21 cellular contexts compared by ENCODE assay signal in genomic region chr3:104402902-104403301, GRCh38.
A peak's percentile ranks its signal among the peaks of the same experiment; 100 is the strongest.
DNase-seq lines count a peak whose midpoint lies in the region; ATAC-seq, FAIRE-seq and TF ChIP-seq lines count a peak whose summit lies in the region.
"Had no signal": no experiment of that assay in that cellular context is flagged by ENCODE, and none has a peak within 500 bp of the region (broad histone marks: within the 10 kb centered on the region; RNA-seq: fewer than 3 reads in every experiment).

No MANE protein-coding gene starts in this region.

- H3K4me2 ChIP-seq in IMR-90 (ENCODE audit: low read depth, low read length), result no peak overlapping the region
- H3K4me2 ChIP-seq: BLaER1 had no signal

- no peak for DNase-seq in IMR-90
- DNase-seq in kidney, result no peak
- no peak for DNase-seq in activated CD8-positive, alpha-beta memory T cell treated with anti-CD3 and anti-CD28 coated beads, Interleukin-2, amount 50 U/mL, for 48 hours
- DNase-seq in HuH-7.5 (ENCODE audit: low spot score), result no peak
- DNase-seq: 8988T; Caco-2; CD4-positive, CD25-positive, alpha-beta regulatory T cell; CD8-positive, alpha-beta T cell; DMS153; DND-41; GM23248; H7; HCEC 1CT had no signal

- no peak overlapping the region for H2AK5ac ChIP-seq in IMR-90 (ENCODE audit: low read depth, low read length)

- dilution Hi-C loops in IMR-90 (cut with HindIII; ENCODE audit: low sequenced_read_pairs, unreplicated experiment), result no loop called here

- no peaks in the 10 kb centered on the region for H3K9me1 ChIP-seq in IMR-90 (ENCODE audit: insufficient read depth, low read length)

- ATAC-seq in IMR-90 (ENCODE audit: low read depth) (no peak), GM19351 (IDR thresholded peaks at IDR 0.05; ENCODE audit: unreplicated experiment) (no peak)
- ATAC-seq: CD8-positive, alpha-beta T cell; GM12878 had no signal

- POLR2A ChIA-PET in IMR-90 (lab: Charles Lee; ENCODE audit: unreplicated experiment), result no interaction called here

- no peak for TF ChIP-seq POLR2A in IMR-90 (IDR thresholded peaks at IDR 0.05; ENCODE audit: low read depth, low read length)

- no peak overlapping the region for H2BK15ac ChIP-seq in IMR-90 (ENCODE audit: low read depth, low read length)

- TF ChIP-seq RAD21 in IMR-90 (IDR thresholded peaks at IDR 0.05; ENCODE audit: low read length), result no peak

- no peak overlapping the region for H3K18ac ChIP-seq in IMR-90 (ENCODE audit: low read depth, low read length)

- in situ Hi-C loops in IMR-90 (cut with MboI; ENCODE audit: low sequenced_read_pairs), result no loop called here

- H3K79me1 ChIP-seq in IMR-90 (ENCODE audit: low read depth in 1 of 2, low read length in 2 of 2), result no peaks in the 10 kb centered on the region

- H3K9me3 ChIP-seq in IMR-90 (ENCODE audit: control insufficient read depth, insufficient read depth, low read length) (no peaks in the 10 kb centered on the region; the same call in 1 of the 2 replicates), kidney (ENCODE audit: control insufficient read depth in 1 of 2, low read length in 2 of 2) (no peaks in the 10 kb centered on the region)
- H3K9me3 ChIP-seq: Caco-2 had no signal

- no peak overlapping the region for H2BK120ac ChIP-seq in IMR-90 (ENCODE audit: low read depth, low read length)

- no TSS peak for BruUV-seq in IMR-90 (replicated peaks; lab: Mats Ljungman, UMichigan)

- no peak overlapping the region for H3K27ac ChIP-seq in IMR-90 (ENCODE audit: insufficient read depth, low read length)
- no peak overlapping the region for H3K27ac ChIP-seq in kidney (ENCODE audit: low read depth in 2 of 2, low read length in 2 of 2)
- H3K27ac ChIP-seq: BLaER1, C4-2B, GM23248 had no signal

- H4K5ac ChIP-seq in IMR-90 (ENCODE audit: low read depth, low read length), result no peak overlapping the region

- no peak overlapping the region for H3K4ac ChIP-seq in IMR-90 (ENCODE audit: low read depth, low read length)

- H3K36me3 ChIP-seq in IMR-90 (ENCODE audit: control insufficient read depth, insufficient read depth, low read length), result no peaks in the 10 kb centered on the region
- H3K36me3 ChIP-seq in kidney (ENCODE audit: control insufficient read depth in 1 of 2, insufficient read depth in 2 of 2, low read length in 2 of 2), result no peaks in the 10 kb centered on the region
- H3K36me3 ChIP-seq: BLaER1 had no signal

- H3K9ac ChIP-seq in IMR-90 (ENCODE audit: low read depth, low read length) (no peak overlapping the region), kidney (ENCODE audit: low read length in 2 of 2) (no peak overlapping the region)
- H3K9ac ChIP-seq: BLaER1, GM23248 had no signal

- no peaks in the 10 kb centered on the region for H3K27me3 ChIP-seq in IMR-90 (ENCODE audit: control insufficient read depth, insufficient read depth, low read length)
- H3K27me3 ChIP-seq: BLaER1 had no signal

- no peaks in the 10 kb centered on the region for H4K20me1 ChIP-seq in IMR-90 (ENCODE audit: insufficient read depth, low read length)
- H4K20me1 ChIP-seq: BLaER1 had no signal

- H2AFZ ChIP-seq in IMR-90 (replicated peaks; ENCODE audit: low read length, poor library complexity), result no peak overlapping the region
- H2AFZ ChIP-seq: GM23248 had no signal

- TF ChIP-seq CTCF in IMR-90 (conservative IDR thresholded peaks at IDR 0.05; ENCODE audit: low read depth, low read length) (no peak), kidney (IDR thresholded peaks at IDR 0.05; ENCODE audit: borderline replicate concordance, extremely low read depth, insufficient read depth) (no peak)

- H3K56ac ChIP-seq in IMR-90 (ENCODE audit: extremely low read depth, insufficient read depth, low read length), result no peak overlapping the region

- H4K91ac ChIP-seq in IMR-90 (ENCODE audit: insufficient read depth, low read depth, low read length), result no peak overlapping the region

- no peak overlapping the region for H3K4me3 ChIP-seq in IMR-90 (ENCODE audit: insufficient read depth, low read depth, low read length)
- no peak overlapping the region for H3K4me3 ChIP-seq in kidney (ENCODE audit: low read length in 2 of 2)
- H3K4me3 ChIP-seq: BLaER1, GM12878, GM23248 had no signal

- intact Hi-C loops in IMR-90 (cut with micrococcal nuclease) (no loop called here), kidney (cut with DNase I) (no loop called here)

- CTCF ChIA-PET in IMR-90 (lab: Yijun Ruan, JAX), result interaction anchor here (1.0 kb wide), 1 partner anchor 14 kb away, joined by 4 read pairs; no protein-coding TSS in a partner anchor

- WGBS in IMR-90 (ENCODE audit: extremely low coverage in 2 of 2, insufficient read length in 1 of 2), 2 experiments, result no CpG with 5 or more reads among the region's 2 CpGs

- no peaks in the 10 kb centered on the region for H3K4me1 ChIP-seq in IMR-90 (ENCODE audit: control insufficient read depth, insufficient read depth, low read length)
- no peaks in the 10 kb centered on the region for H3K4me1 ChIP-seq in kidney (ENCODE audit: control insufficient read depth in 1 of 2, insufficient read depth in 1 of 2, low read depth in 1 of 2, low read length in 2 of 2)
- H3K4me1 ChIP-seq: BLaER1, Caco-2 had no signal

- H2AK9ac ChIP-seq in IMR-90 (replicated peaks; ENCODE audit: low read depth, low read length, poor library complexity), result no peak overlapping the region

- no peak overlapping the region for H4K8ac ChIP-seq in IMR-90 (ENCODE audit: low read depth in 2 of 2, low read length in 2 of 2)

- peak; percentile 53 for FAIRE-seq in A204.1 (lab: Jason Lieb, UNC)
- FAIRE-seq in kidney (lab: Jason Lieb, UNC), result peak; percentile 46
- FAIRE-seq: G401.6, GM19239, H1 had no signal

- no peak overlapping the region for H2BK5ac ChIP-seq in IMR-90 (ENCODE audit: low read depth, low read length, poor library complexity, severe bottlenecking)

- no peak overlapping the region for H3K23ac ChIP-seq in IMR-90 (ENCODE audit: low read depth, low read length)

- H3K14ac ChIP-seq in IMR-90 (replicated peaks; ENCODE audit: low read depth, low read length), result no peak overlapping the region

- no peak overlapping the region for H2BK20ac ChIP-seq in IMR-90 (ENCODE audit: low read depth, low read length)

TF ChIP-seq in IMR-90, 13 proteins besides CTCF, POLR2A, EP300 and RAD21:
- TF ChIP-seq CHD1 (IDR thresholded peaks at IDR 0.05; ENCODE audit: low read depth, low read length), result no peak
- TF ChIP-seq MAFK (IDR thresholded peaks at IDR 0.05; ENCODE audit: low read depth, low read length), result peak; percentile 91
